15 cellular contexts compared by ENCODE assay signal in the genomic region with DNA sequence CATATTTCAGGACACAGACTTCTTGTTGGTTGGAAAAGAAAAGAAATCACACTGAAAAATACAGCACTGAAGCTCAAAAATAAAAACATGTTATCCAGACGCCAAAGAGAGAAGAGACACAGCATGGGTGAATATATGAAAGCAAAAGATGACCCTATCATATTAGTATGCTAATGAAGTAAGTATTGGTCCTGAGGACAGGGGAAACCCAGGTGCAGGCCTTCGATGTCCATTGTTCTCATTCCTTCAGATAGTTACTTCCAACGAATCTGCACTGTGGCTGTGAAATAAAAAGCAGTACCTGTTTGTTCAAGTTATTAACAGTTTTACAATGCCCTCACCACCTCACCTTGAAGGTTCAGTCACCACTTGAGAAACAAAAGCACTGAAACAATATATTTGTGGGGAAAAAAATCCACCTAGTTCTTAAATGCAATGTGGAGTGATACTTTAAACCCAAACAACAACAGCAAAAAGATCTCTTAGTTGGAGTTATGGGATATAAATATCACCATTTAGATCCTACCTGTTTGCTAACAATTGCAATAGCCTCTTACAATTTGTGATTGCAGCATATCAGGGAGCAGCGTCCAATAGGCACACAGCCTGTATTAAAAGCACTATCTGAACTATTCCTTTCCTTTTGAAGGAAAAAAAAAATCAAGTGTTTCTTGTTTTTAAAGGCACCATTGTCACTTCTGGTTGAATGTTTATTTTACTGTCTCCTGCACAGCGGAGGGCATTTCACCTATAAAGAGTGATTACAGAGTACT.
DNase-seq lines count a peak whose midpoint lies in the region; ATAC-seq and TF ChIP-seq lines count a peak whose summit lies in the region.
"Had no signal": no experiment of that assay in that cellular context is flagged by ENCODE, and none has a peak within 500 bp of the region (broad histone marks: within the 10 kb centered on the region; RNA-seq: fewer than 3 reads in every experiment).

No MANE protein-coding gene starts in this region.

- DNase-seq in NCI-H748 treated with DMSO at 0.1 percent for 48 hours (lab: John Stamatoyannopoulos, UW) (peak; percentile 13), progenitor cell of endocrine pancreas (ENCODE audit: low spot score, unreplicated experiment) (no peak), adrenal gland (no peak), testis (no peak)
- DNase-seq: activated gamma-delta T cell; cortex of kidney; KBM-7; spleen; stimulated activated CD4-positive, alpha-beta T cell treated with anti-CD3 and anti-CD28 coated beads, Interleukin-2, amount 100 ng/mL, for 48 hours had no signal

- peaks cover 16% of the 10 kb centered on the region for H3K4me1 ChIP-seq in HUES64 (ENCODE audit: insufficient read depth, low read length)
- H3K4me1 ChIP-seq in iPS-18a (ENCODE audit: control insufficient read depth, low read depth, low read length), result peaks cover 14% of the 10 kb centered on the region
- no peaks in the 10 kb centered on the region for H3K4me1 ChIP-seq in adrenal gland (replicated peaks in 1 of 2)
- H3K4me1 ChIP-seq in testis, result no peaks in the 10 kb centered on the region
- H3K4me1 ChIP-seq: spleen had no signal

- H3K27me3 ChIP-seq in HUES64 (ENCODE audit: insufficient read depth, low read length) (no peaks in the 10 kb centered on the region), iPS-18a (ENCODE audit: control insufficient read depth, insufficient read depth, low read length) (no peaks in the 10 kb centered on the region), adrenal gland (no peaks in the 10 kb centered on the region), testis (no peaks in the 10 kb centered on the region)
- H3K27me3 ChIP-seq: gastroesophageal sphincter, spleen had no signal

- no peaks in the 10 kb centered on the region for H3K36me3 Mint-ChIP-seq in progenitor cell of endocrine pancreas (ENCODE audit: insufficient read depth)
- H3K36me3 Mint-ChIP-seq: stimulated activated effector memory CD8-positive, alpha-beta T cell treated with anti-CD3 and anti-CD28 coated beads, Interleukin-12 subunit alpha, Interleukin-12 subunit beta, amount 100 ng/mL, for 72 hours had no signal

- peak overlapping the region; percentile 12 for H3K4me3 Mint-ChIP-seq in progenitor cell of endocrine pancreas (ENCODE audit: low read depth)
- H3K4me3 Mint-ChIP-seq: stimulated activated effector memory CD8-positive, alpha-beta T cell treated with anti-CD3 and anti-CD28 coated beads, Interleukin-12 subunit alpha, Interleukin-12 subunit beta, amount 100 ng/mL, for 72 hours; T-helper 1 cell treated with Interleukin-12 subunit alpha and Interleukin-12 subunit beta and Interleukin-4 antibody, amounts not matched to agents 30 μg/mL and 1 μg/mL, for 36 hours had no signal

- peak overlapping the region; percentile 29 for H3K27ac ChIP-seq in HUES64 (ENCODE audit: low read depth, low read length)
- H3K27ac ChIP-seq in iPS-18a (ENCODE audit: low read length), result peak overlapping the region; percentile 87
- no peak overlapping the region for H3K27ac ChIP-seq in adrenal gland
- H3K27ac ChIP-seq in testis, result no peak overlapping the region
- H3K27ac ChIP-seq: gastroesophageal sphincter, spleen had no signal

- H3K27ac Mint-ChIP-seq in progenitor cell of endocrine pancreas, result peak overlapping the region; percentile 86
- H3K27ac Mint-ChIP-seq: stimulated activated effector memory CD8-positive, alpha-beta T cell treated with anti-CD3 and anti-CD28 coated beads, Interleukin-12 subunit alpha, Interleukin-12 subunit beta, amount 100 ng/mL, for 72 hours; T-helper 1 cell treated with Interleukin-12 subunit alpha and Interleukin-12 subunit beta and Interleukin-4 antibody, amounts not matched to agents 30 μg/mL and 1 μg/mL, for 36 hours had no signal

- no peak for ATAC-seq in HG03280 (IDR thresholded peaks at IDR 0.05; ENCODE audit: unreplicated experiment)
- ATAC-seq: gastroesophageal sphincter; stimulated activated effector memory CD8-positive, alpha-beta T cell treated with anti-CD3 and anti-CD28 coated beads, Interleukin-12 subunit alpha, Interleukin-12 subunit beta, amount 100 ng/mL, for 72 hours had no signal

- TF ChIP-seq CTCF in progenitor cell of endocrine pancreas (IDR thresholded peaks at IDR 0.05; ENCODE audit: unreplicated experiment), result no peak
- no peak for TF ChIP-seq CTCF in adrenal gland (IDR thresholded peaks at IDR 0.05)
- TF ChIP-seq CTCF in testis (IDR thresholded peaks at IDR 0.05), result no peak

- 90% methylated on average over 5 of the region's 5 CpGs for WGBS in HUES64
- 67 to 73% (median 71%) methylated on average over 5 of the region's 5 CpGs for WGBS in adrenal gland, 4 donors
- WGBS in testis, 2 donors, result 69 to 75% methylated on average over 5 of the region's 5 CpGs

- H3K27me3 Mint-ChIP-seq in progenitor cell of endocrine pancreas, result no peaks in the 10 kb centered on the region

- H3K36me3 ChIP-seq in HUES64 (ENCODE audit: insufficient read depth, low read length), result no peaks in the 10 kb centered on the region
- no peaks in the 10 kb centered on the region for H3K36me3 ChIP-seq in iPS-18a (ENCODE audit: control insufficient read depth, low read depth, low read length)
- no peaks in the 10 kb centered on the region for H3K36me3 ChIP-seq in adrenal gland (replicated peaks in 1 of 2)
- no peaks in the 10 kb centered on the region for H3K36me3 ChIP-seq in testis (ENCODE audit: low read depth, missing control alignments)
- H3K36me3 ChIP-seq: gastroesophageal sphincter, spleen had no signal

- H3K4me3 ChIP-seq in HUES64 (ENCODE audit: low read length) (no peak overlapping the region), iPS-18a (ENCODE audit: low read length) (no peak overlapping the region), adrenal gland (no peak overlapping the region), testis (no peak overlapping the region)
- H3K4me3 ChIP-seq: gastroesophageal sphincter, spleen had no signal

- peaks cover 37% of the 10 kb centered on the region for H3K4me1 Mint-ChIP-seq in progenitor cell of endocrine pancreas (ENCODE audit: low read depth)

- peaks cover 14% of the 10 kb centered on the region for H3K9me3 Mint-ChIP-seq in progenitor cell of endocrine pancreas (ENCODE audit: low read depth)
- H3K9me3 Mint-ChIP-seq: stimulated activated effector memory CD8-positive, alpha-beta T cell treated with anti-CD3 and anti-CD28 coated beads, Interleukin-12 subunit alpha, Interleukin-12 subunit beta, amount 100 ng/mL, for 72 hours had no signal

- TF ChIP-seq POLR2A in adrenal gland (IDR thresholded peaks at IDR 0.05) (no peak), testis (IDR thresholded peaks at IDR 0.05) (no peak)

- H3K9me3 ChIP-seq in HUES64 (ENCODE audit: insufficient read depth, low read depth, low read length) (no peaks in the 10 kb centered on the region), iPS-18a (ENCODE audit: control insufficient read depth, low read depth, low read length) (no peaks in the 10 kb centered on the region), adrenal gland (replicated peaks in 1 of 3) (no peaks in the 10 kb centered on the region), testis (no peaks in the 10 kb centered on the region)
- H3K9me3 ChIP-seq: gastroesophageal sphincter, spleen had no signal

- H3K9ac ChIP-seq in HUES64 (ENCODE audit: low read depth, low read length), result peak overlapping the region; percentile 0; the same call in 1 of the 2 replicates
- peak overlapping the region; percentile 27 for H3K9ac ChIP-seq in iPS-18a (ENCODE audit: low read length)

- intact Hi-C loops in adrenal gland (cut with DNase I) (no loop called here), testis (cut with DNase I; ENCODE audit: low total_unique reads) (no loop called here)

Comparison
In these comparisons a context has a peak if more than half of its experiments do, and no peak if none do; other contexts are left out.
1. H3K27ac ChIP-seq: peak in HUES64 (single experiment) and iPS-18a (single experiment); none in adrenal gland (0 of 5) and testis (0 of 2).